In genomic region chr2:44016282-44016681, GRCh38 we compare ENCODE assay signal across 9 cellular contexts. TPM values are rescaled to one million over a fixed set of nuclear protein-coding genes. Genes with fewer than 3 reads are reported as not detected.
DNase-seq lines count a peak whose midpoint lies in the region; ATAC-seq, FAIRE-seq and TF ChIP-seq lines count a peak whose summit lies in the region.
"Had no signal": no experiment of that assay in that cellular context is flagged by ENCODE, and none has a peak within 500 bp of the region (broad histone marks: within the 10 kb centered on the region; RNA-seq: fewer than 3 reads in every experiment).

No MANE protein-coding gene starts in this region.

- no peak for TF ChIP-seq CTCF in heart left ventricle (IDR thresholded peaks at IDR 0.05)
- no peak for TF ChIP-seq CTCF in right atrium auricular region (IDR thresholded peaks at IDR 0.05)

- H3K27me3 Mint-ChIP-seq in activated T-helper 1 cell treated with anti-CD3 and anti-CD28 coated beads, Interleukin-12 subunit alpha, Interleukin-12 subunit beta, Interleukin-2, Interleukin-4 antibody, amounts not matched to agents 30 ng/mL and 10 ng/mL and 1 ng/mL, durations not matched to agents 14 hours and 24 hours and 36 hours (ENCODE audit: insufficient read depth) = peaks cover 5% of the 10 kb centered on the region

- WGBS in heart left ventricle, 4 donors = 26 to 27% (median 26%) methylated on average over 6 of the region's 6 CpGs

- DNase-seq in heart left ventricle (peak in 4 of 5 donors; percentile 19 to 53 (median 30)), right atrium auricular region (ENCODE audit: low spot score) (no peak), iPS-NIHi7 (ENCODE audit: extremely low spot score) (peak; percentile 77), SHP77 treated with DMSO at 0.1 percent for 48 hours (lab: John Stamatoyannopoulos, UW) (no peak), GM12891 (ENCODE audit: insufficient read length, low spot score) (no peak)
- DNase-seq in activated T-helper 1 cell treated with anti-CD3 and anti-CD28 coated beads, Interleukin-12 subunit alpha, Interleukin-12 subunit beta, Interleukin-2, Interleukin-4 antibody, amounts not matched to agents 30 ng/mL and 10 ng/mL and 1 ng/mL, durations not matched to agents 14 hours and 24 hours and 36 hours (ENCODE audit: low spot score) = peak; percentile 8

- H3K4me1 Mint-ChIP-seq in activated T-helper 1 cell treated with anti-CD3 and anti-CD28 coated beads, Interleukin-12 subunit alpha, Interleukin-12 subunit beta, Interleukin-2, Interleukin-4 antibody, amounts not matched to agents 30 ng/mL and 10 ng/mL and 1 ng/mL, durations not matched to agents 14 hours and 24 hours and 36 hours (ENCODE audit: low read depth) = no peaks in the 10 kb centered on the region

- intact Hi-C loops in heart left ventricle (cut with DNase I) = no loop called here
- intact Hi-C loops in activated T-helper 1 cell treated with anti-CD3 and anti-CD28 coated beads, Interleukin-12 subunit alpha, Interleukin-12 subunit beta, Interleukin-2, Interleukin-4 antibody, amounts not matched to agents 30 ng/mL and 10 ng/mL and 1 ng/mL, durations not matched to agents 14 hours and 24 hours and 36 hours (cut with micrococcal nuclease) = no loop called here

- TF ChIP-seq POLR2A in heart left ventricle (IDR thresholded peaks at IDR 0.05) = no peak
- TF ChIP-seq POLR2A in GM12891 (IDR thresholded peaks at IDR 0.05; ENCODE audit: low read depth, low read length) = no peak

- no peak overlapping the region for H3K4me3 Mint-ChIP-seq in activated T-helper 1 cell treated with anti-CD3 and anti-CD28 coated beads, Interleukin-12 subunit alpha, Interleukin-12 subunit beta, Interleukin-2, Interleukin-4 antibody, amounts not matched to agents 30 ng/mL and 10 ng/mL and 1 ng/mL, durations not matched to agents 14 hours and 24 hours and 36 hours
- H3K4me3 Mint-ChIP-seq: CD8-positive, alpha-beta T cell had no signal

- H3K36me3 Mint-ChIP-seq in activated T-helper 1 cell treated with anti-CD3 and anti-CD28 coated beads, Interleukin-12 subunit alpha, Interleukin-12 subunit beta, Interleukin-2, Interleukin-4 antibody, amounts not matched to agents 30 ng/mL and 10 ng/mL and 1 ng/mL, durations not matched to agents 14 hours and 24 hours and 36 hours (ENCODE audit: low read depth) = no peaks in the 10 kb centered on the region
- H3K36me3 Mint-ChIP-seq: CD8-positive, alpha-beta T cell had no signal

- H3K4me1 ChIP-seq in heart left ventricle (no peaks in the 10 kb centered on the region), right atrium auricular region (no peaks in the 10 kb centered on the region)

- no peak overlapping the region for H3K27ac Mint-ChIP-seq in activated T-helper 1 cell treated with anti-CD3 and anti-CD28 coated beads, Interleukin-12 subunit alpha, Interleukin-12 subunit beta, Interleukin-2, Interleukin-4 antibody, amounts not matched to agents 30 ng/mL and 10 ng/mL and 1 ng/mL, durations not matched to agents 14 hours and 24 hours and 36 hours
- H3K27ac Mint-ChIP-seq: CD8-positive, alpha-beta T cell had no signal

- no peaks in the 10 kb centered on the region for H3K9me3 Mint-ChIP-seq in activated T-helper 1 cell treated with anti-CD3 and anti-CD28 coated beads, Interleukin-12 subunit alpha, Interleukin-12 subunit beta, Interleukin-2, Interleukin-4 antibody, amounts not matched to agents 30 ng/mL and 10 ng/mL and 1 ng/mL, durations not matched to agents 14 hours and 24 hours and 36 hours
- H3K9me3 Mint-ChIP-seq: CD8-positive, alpha-beta T cell had no signal

- ATAC-seq in heart left ventricle (peak in 2 of 4 donors; percentile 47 to 57), GM21723 (IDR thresholded peaks at IDR 0.05; ENCODE audit: unreplicated experiment) (no peak), HG03025 (IDR thresholded peaks at IDR 0.05; ENCODE audit: low FRiP score, unreplicated experiment) (no peak)
- ATAC-seq: CD8-positive, alpha-beta T cell had no signal

- H3K9me3 ChIP-seq in heart left ventricle = no peaks in the 10 kb centered on the region
- H3K9me3 ChIP-seq in right atrium auricular region = no peaks in the 10 kb centered on the region

- no peak overlapping the region for H3K4me3 ChIP-seq in heart left ventricle
- H3K4me3 ChIP-seq in right atrium auricular region = no peak overlapping the region

- H3K27ac ChIP-seq in heart left ventricle (no peak overlapping the region), right atrium auricular region (no peak overlapping the region)

- no peak for FAIRE-seq in GM12891 (lab: Jason Lieb, UNC)

- H3K27me3 ChIP-seq in heart left ventricle = peaks cover 0 to 21% (median 0%) of the 10 kb centered on the region in 9 donors
- H3K27me3 ChIP-seq in right atrium auricular region = no peaks in the 10 kb centered on the region

- H3K36me3 ChIP-seq in heart left ventricle (no peaks in the 10 kb centered on the region), right atrium auricular region (no peaks in the 10 kb centered on the region)

TF ChIP-seq in GM12891, 5 proteins besides CTCF, POLR2A, EP300 and RAD21:
- no peak for TF ChIP-seq POLR2AphosphoS5 (IDR thresholded peaks at IDR 0.05; ENCODE audit: low read depth, low read length)
- TF ChIP-seq POU2F2 (IDR thresholded peaks at IDR 0.05; ENCODE audit: low read depth, low read length) = no peak
- TF ChIP-seq PAX5 (IDR thresholded peaks at IDR 0.05; ENCODE audit: insufficient read depth, low read length, severe bottlenecking) = no peak
- TF ChIP-seq TAF1 (IDR thresholded peaks at IDR 0.05; ENCODE audit: low read depth, low read length) = no peak
- no peak for TF ChIP-seq SPI1 (IDR thresholded peaks at IDR 0.05; ENCODE audit: low read depth, low read length)

RNA-seq across cellular contexts. Expression of gene LRPPRC, which starts 20.5 kb away (rescaled TPM):
- 100 to 1,000 TPM in 3 of 9 donors, 10 to 100 TPM in 6; 58.5 to 117 (median 90.8) TPM for total RNA-seq in heart left ventricle
- polyA plus RNA-seq in heart left ventricle = 10 to 100 TPM; 23.2 to 60.6 TPM
- total RNA-seq in right atrium auricular region = 10 to 100 TPM; 39.2 to 75.6 TPM
- 150 and 162 TPM in 2 replicates for total RNA-seq in activated T-helper 1 cell treated with anti-CD3 and anti-CD28 coated beads, Interleukin-12 subunit alpha, Interleukin-12 subunit beta, Interleukin-2, Interleukin-4 antibody, amounts not matched to agents 30 ng/mL and 10 ng/mL and 1 ng/mL, durations not matched to agents 14 hours and 24 hours and 36 hours
- polyA plus RNA-seq in GM12891 (2012; ENCODE audit: low read depth, missing spikeins) = 54.3 TPM

Comparison
In these comparisons a context has a peak if more than half of its experiments do, and no peak if none do; other contexts are left out.
1. DNase-seq: peak in heart left ventricle (4 of 5), activated T-helper 1 cell treated with anti-CD3 and anti-CD28 coated beads, Interleukin-12 subunit alpha, Interleukin-12 subunit beta, Interleukin-2, Interleukin-4 antibody, amounts not matched to agents 30 ng/mL and 10 ng/mL and 1 ng/mL, durations not matched to agents 14 hours and 24 hours and 36 hours (single experiment) and iPS-NIHi7 (single experiment); none in right atrium auricular region (single experiment), SHP77 treated with DMSO at 0.1 percent for 48 hours (single experiment) and GM12891 (single experiment).